ENCODE assay signal across 14 cellular contexts in the genomic region with DNA sequence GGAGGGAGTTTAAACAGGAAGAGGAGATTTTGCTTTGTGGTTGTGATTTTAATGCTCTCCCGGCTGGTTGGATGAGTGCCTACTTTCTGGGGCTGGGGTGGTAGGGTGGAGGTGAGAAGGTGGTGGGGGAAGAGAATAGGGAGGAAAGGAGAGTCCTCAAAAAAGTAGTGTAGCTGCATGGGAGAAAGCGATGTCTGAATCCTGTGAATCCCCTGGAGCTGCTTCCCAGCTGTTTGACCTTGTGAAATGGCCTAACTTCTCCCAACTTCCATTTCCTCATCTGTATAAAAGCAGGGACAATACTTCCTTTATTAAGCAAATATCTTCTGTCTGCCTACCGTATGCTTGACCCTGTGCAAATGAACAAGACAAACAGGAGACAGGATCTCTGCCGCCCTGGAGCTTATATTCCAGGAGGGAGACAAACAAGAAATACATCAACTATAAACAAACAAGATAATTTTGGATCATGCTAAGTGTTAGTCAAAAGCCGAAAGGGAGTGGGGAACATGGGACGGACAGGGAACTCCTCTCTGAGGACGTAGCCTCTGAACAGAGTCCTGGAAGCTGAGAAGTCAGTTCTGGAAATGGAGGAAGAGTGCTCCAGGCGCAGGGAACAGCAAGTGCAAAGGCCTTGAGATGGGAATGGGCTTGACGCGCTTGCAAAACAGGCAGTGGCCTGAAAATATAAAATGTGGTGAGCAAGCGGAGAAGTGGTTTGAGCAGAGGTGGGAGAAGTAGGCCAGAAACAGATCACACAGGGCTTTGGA.
DNase-seq lines count a peak whose midpoint lies in the region; ATAC-seq and TF ChIP-seq lines count a peak whose summit lies in the region.
"Had no signal": no experiment of that assay in that cellular context is flagged by ENCODE, and none has a peak within 500 bp of the region (broad histone marks: within the 10 kb centered on the region; RNA-seq: fewer than 3 reads in every experiment).

No MANE protein-coding gene starts in this region.

- 76 to 80% methylated on average over 11 of the region's 11 CpGs for WGBS in lower leg skin, 2 donors

- H3K27me3 ChIP-seq in HUES48 (ENCODE audit: control insufficient read depth, insufficient read depth, low read length), result no peaks in the 10 kb centered on the region
- H3K27me3 ChIP-seq in Peyer's patch, result no peaks in the 10 kb centered on the region

- DNase-seq in CD14-positive monocyte (ENCODE audit: low spot score) (no peak), endothelial cell (ENCODE audit: low spot score) (no peak), neural crest cell (ENCODE audit: low read depth, low spot score) (no peak), Peyer's patch (no peak), NCI-H2081 treated with DMSO at 0.1 percent for 48 hours (lab: John Stamatoyannopoulos, UW) (no peak), lower leg skin (ENCODE audit: low spot score in 2 of 2) (no peak)
- DNase-seq: Calu3; left lung; NCI-H446 treated with DMSO at 0.1 percent for 48 hours; psoas muscle; stimulated activated CD4-positive, alpha-beta T cell treated with anti-CD3 and anti-CD28 coated beads, Interleukin-2, amount 100 ng/mL, for 48 hours had no signal

- H3K4me1 ChIP-seq in HUES48 (ENCODE audit: control insufficient read depth, insufficient read depth, low read length) (peaks cover 30% of the 10 kb centered on the region), Peyer's patch (peaks cover 0 to 33% (median 3%) of the 10 kb centered on the region in 4 donors)

- H3K27me3 Mint-ChIP-seq in CD14-positive monocyte (ENCODE audit: low read depth in 3 of 3) (peaks cover 15 to 35% (median 33%) of the 10 kb centered on the region in 3 donors), endothelial cell (ENCODE audit: unreplicated experiment) (no peaks in the 10 kb centered on the region), neural crest cell (ENCODE audit: low read depth) (no peaks in the 10 kb centered on the region)

- H3K27ac Mint-ChIP-seq in CD14-positive monocyte, result peak overlapping the region in 6 of 7 donors; percentile 40 to 84 (median 77)
- H3K27ac Mint-ChIP-seq in endothelial cell (ENCODE audit: unreplicated experiment), result peak overlapping the region; percentile 36
- H3K27ac Mint-ChIP-seq in neural crest cell (ENCODE audit: unreplicated experiment), result peak overlapping the region; percentile 97
- H3K27ac Mint-ChIP-seq: stimulated activated memory B cell treated with anti-CD40 and anti-IgM and Interleukin-4, amounts not matched to agents 10 μg/mL and 1 μg/mL and 100 μg/mL, for 72 hours had no signal

- H3K36me3 ChIP-seq in HUES48 (ENCODE audit: control insufficient read depth, insufficient read depth, low read length) (no peaks in the 10 kb centered on the region), Peyer's patch (no peaks in the 10 kb centered on the region)
- H3K36me3 ChIP-seq: left lung had no signal

- H3K4me3 Mint-ChIP-seq in CD14-positive monocyte (peak overlapping the region in 1 of 2 donors; percentile 72), endothelial cell (ENCODE audit: unreplicated experiment) (no peak overlapping the region), neural crest cell (no peak overlapping the region)
- H3K4me3 Mint-ChIP-seq: stimulated activated memory B cell treated with anti-CD40 and anti-IgM and Interleukin-4, amounts not matched to agents 10 μg/mL and 1 μg/mL and 100 μg/mL, for 72 hours had no signal

- H3K4me1 Mint-ChIP-seq in CD14-positive monocyte, result peaks cover 37% of the 10 kb centered on the region
- peaks cover 18% of the 10 kb centered on the region for H3K4me1 Mint-ChIP-seq in endothelial cell (ENCODE audit: unreplicated experiment)
- H3K4me1 Mint-ChIP-seq in neural crest cell, result peaks cover 29% of the 10 kb centered on the region

- H3K4me3 ChIP-seq in HUES48 (ENCODE audit: low read depth, low read length) (no peak overlapping the region), Peyer's patch (no peak overlapping the region), lower leg skin (ENCODE audit: low read depth, poor library complexity, severe bottlenecking) (no peak overlapping the region)
- H3K4me3 ChIP-seq: left lung, psoas muscle had no signal

- TF ChIP-seq CTCF in CD14-positive monocyte (IDR thresholded peaks at IDR 0.05), result no peak
- no peak for TF ChIP-seq CTCF in endothelial cell (IDR thresholded peaks at IDR 0.05; ENCODE audit: unreplicated experiment)
- no peak for TF ChIP-seq CTCF in neural crest cell (conservative IDR thresholded peaks at IDR 0.05)
- no peak for TF ChIP-seq CTCF in Peyer's patch (IDR thresholded peaks at IDR 0.05)
- TF ChIP-seq CTCF in lower leg skin (IDR thresholded peaks at IDR 0.05), result no peak

- TF ChIP-seq POLR2A in Peyer's patch (IDR thresholded peaks at IDR 0.05) (no peak), lower leg skin (IDR thresholded peaks at IDR 0.05) (no peak)

- H3K27ac ChIP-seq in HUES48 (ENCODE audit: low read depth, low read length) (peak overlapping the region; percentile 23), Peyer's patch (peak overlapping the region in 2 of 4 donors; percentile 45 to 48)
- H3K27ac ChIP-seq: psoas muscle had no signal

- no peak overlapping the region for H3K9ac ChIP-seq in HUES48 (ENCODE audit: low read depth, low read length)

- intact Hi-C loops in CD14-positive monocyte (cut with micrococcal nuclease) (loop anchor here in 1 of 2 donors (10.0 kb wide), 2 partner anchors 134 to 206 kb away; a partner anchor contains a TSS), lower leg skin (cut with DNase I; ENCODE audit: low total_unique reads) (no loop called here)

- no peaks in the 10 kb centered on the region for H3K36me3 Mint-ChIP-seq in CD14-positive monocyte
- no peaks in the 10 kb centered on the region for H3K36me3 Mint-ChIP-seq in endothelial cell (ENCODE audit: low read depth, unreplicated experiment)
- no peaks in the 10 kb centered on the region for H3K36me3 Mint-ChIP-seq in neural crest cell (ENCODE audit: low read depth)
- H3K36me3 Mint-ChIP-seq: stimulated activated memory B cell treated with anti-CD40 and anti-IgM and Interleukin-4, amounts not matched to agents 10 μg/mL and 1 μg/mL and 100 μg/mL, for 72 hours had no signal

- ATAC-seq in HG03097 (IDR thresholded peaks at IDR 0.05; ENCODE audit: low FRiP score, unreplicated experiment), result no peak
- ATAC-seq: left lung; psoas muscle; stimulated activated memory B cell treated with anti-CD40 and anti-IgM and Interleukin-4, amounts not matched to agents 10 μg/mL and 1 μg/mL and 100 μg/mL, for 72 hours had no signal

- no peaks in the 10 kb centered on the region for H3K9me3 ChIP-seq in HUES48 (ENCODE audit: control insufficient read depth, insufficient read depth, low read length)
- no peaks in the 10 kb centered on the region for H3K9me3 ChIP-seq in Peyer's patch
- H3K9me3 ChIP-seq: left lung, psoas muscle had no signal

- H3K9me3 Mint-ChIP-seq in CD14-positive monocyte (peaks cover 0 to 3% (median 0%) of the 10 kb centered on the region in 7 donors), endothelial cell (ENCODE audit: unreplicated experiment) (no peaks in the 10 kb centered on the region), neural crest cell (no peaks in the 10 kb centered on the region)
- H3K9me3 Mint-ChIP-seq: stimulated activated memory B cell treated with anti-CD40 and anti-IgM and Interleukin-4, amounts not matched to agents 10 μg/mL and 1 μg/mL and 100 μg/mL, for 72 hours had no signal

Comparison
In these comparisons a context has a peak if more than half of its experiments do, and no peak if none do; other contexts are left out.
1. H3K27ac Mint-ChIP-seq: peak in every context shown above with its lines; median percentile 97 in neural crest cell; 77 in CD14-positive monocyte; 36 in endothelial cell.